ENCODE assay signal across 8 cellular contexts in the genomic region with DNA sequence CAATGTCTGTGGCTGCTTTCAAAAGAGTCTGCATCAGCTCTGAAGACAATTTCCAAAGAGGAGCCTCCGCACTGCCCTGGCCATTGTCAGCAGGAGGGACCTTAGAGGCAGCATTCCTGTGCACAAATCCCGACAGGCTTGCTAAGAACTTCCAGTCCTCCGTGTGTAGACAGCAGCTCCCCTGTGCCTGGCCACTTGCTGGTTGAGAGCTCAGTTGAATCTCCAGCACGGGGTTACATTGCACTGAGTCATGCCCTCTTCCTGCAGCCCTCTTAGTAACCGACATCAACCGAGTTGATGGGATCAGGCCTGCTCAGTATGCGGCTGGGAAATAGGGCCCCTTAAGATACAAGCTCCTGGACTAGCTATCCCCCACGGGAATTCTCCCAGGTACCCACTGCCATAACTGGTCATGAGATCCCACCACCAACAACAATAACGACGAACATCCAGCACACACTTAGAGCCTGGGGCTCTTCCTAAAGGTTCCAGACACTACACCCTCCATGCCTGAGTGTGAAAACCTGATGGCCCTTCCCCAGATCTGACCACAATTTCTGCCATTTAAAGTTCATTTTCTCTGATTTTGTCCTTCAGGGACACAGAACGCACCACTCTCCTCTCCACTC. TPM values are rescaled to one million over a fixed set of nuclear protein-coding genes. Genes with fewer than 3 reads are reported as not detected.
DNase-seq lines count a peak whose midpoint lies in the region; ATAC-seq lines count a peak whose summit lies in the region.

No MANE protein-coding gene starts in this region.

- intact Hi-C loops in activated T-helper 1 cell treated with anti-CD3 and anti-CD28 coated beads, Interleukin-12 subunit alpha, Interleukin-12 subunit beta, Interleukin-2, Interleukin-4 antibody, amounts not matched to agents 30 ng/mL and 10 ng/mL and 1 ng/mL, durations not matched to agents 14 hours and 24 hours and 36 hours (cut with micrococcal nuclease), result loop anchor here (1.0 to 2.0 kb wide), 5 partner anchors 76 to 643 kb away; no protein-coding TSS in a partner anchor

- no peaks in the 10 kb centered on the region for H3K36me3 Mint-ChIP-seq in activated T-helper 1 cell treated with anti-CD3 and anti-CD28 coated beads, Interleukin-12 subunit alpha, Interleukin-12 subunit beta, Interleukin-2, Interleukin-4 antibody, amounts not matched to agents 30 ng/mL and 10 ng/mL and 1 ng/mL, durations not matched to agents 14 hours and 24 hours and 36 hours (ENCODE audit: low read depth)

- in situ Hi-C loops in ACHN (cut with HindIII; ENCODE audit: low pct_ligation_motif_present, low pct_unique_long_range_greater_than_20kb, low sequenced_read_pairs), result no loop called here

- H3K27me3 Mint-ChIP-seq in activated T-helper 1 cell treated with anti-CD3 and anti-CD28 coated beads, Interleukin-12 subunit alpha, Interleukin-12 subunit beta, Interleukin-2, Interleukin-4 antibody, amounts not matched to agents 30 ng/mL and 10 ng/mL and 1 ng/mL, durations not matched to agents 14 hours and 24 hours and 36 hours (ENCODE audit: insufficient read depth), result peaks cover 25% of the 10 kb centered on the region

- no peak for ATAC-seq in GM21367 (IDR thresholded peaks at IDR 0.05; ENCODE audit: unreplicated experiment)

- H3K4me3 Mint-ChIP-seq in activated T-helper 1 cell treated with anti-CD3 and anti-CD28 coated beads, Interleukin-12 subunit alpha, Interleukin-12 subunit beta, Interleukin-2, Interleukin-4 antibody, amounts not matched to agents 30 ng/mL and 10 ng/mL and 1 ng/mL, durations not matched to agents 14 hours and 24 hours and 36 hours, result peak overlapping the region; percentile 81

- peak; percentile 83 for DNase-seq in ACHN
- peak; percentile 36 for DNase-seq in HS-5 (ENCODE audit: low read depth)
- no peak for DNase-seq in activated T-helper 1 cell treated with anti-CD3 and anti-CD28 coated beads, Interleukin-12 subunit alpha, Interleukin-12 subunit beta, Interleukin-2, Interleukin-4 antibody, amounts not matched to agents 30 ng/mL and 10 ng/mL and 1 ng/mL, durations not matched to agents 14 hours and 24 hours and 36 hours (ENCODE audit: low spot score)
- DNase-seq in kidney tubule cell (ENCODE audit: low spot score), result peak; percentile 79
- DNase-seq in CD1c-positive myeloid dendritic cell (ENCODE audit: extremely low spot score), result no peak
- no peak for DNase-seq in iPS-NIHi7 (ENCODE audit: extremely low spot score)
- DNase-seq in Kasumi-1 (lab: John Stamatoyannopoulos, UW), result no peak

- no peaks in the 10 kb centered on the region for H3K9me3 Mint-ChIP-seq in activated T-helper 1 cell treated with anti-CD3 and anti-CD28 coated beads, Interleukin-12 subunit alpha, Interleukin-12 subunit beta, Interleukin-2, Interleukin-4 antibody, amounts not matched to agents 30 ng/mL and 10 ng/mL and 1 ng/mL, durations not matched to agents 14 hours and 24 hours and 36 hours

- no peak overlapping the region for H3K27ac Mint-ChIP-seq in activated T-helper 1 cell treated with anti-CD3 and anti-CD28 coated beads, Interleukin-12 subunit alpha, Interleukin-12 subunit beta, Interleukin-2, Interleukin-4 antibody, amounts not matched to agents 30 ng/mL and 10 ng/mL and 1 ng/mL, durations not matched to agents 14 hours and 24 hours and 36 hours

- H3K4me1 Mint-ChIP-seq in activated T-helper 1 cell treated with anti-CD3 and anti-CD28 coated beads, Interleukin-12 subunit alpha, Interleukin-12 subunit beta, Interleukin-2, Interleukin-4 antibody, amounts not matched to agents 30 ng/mL and 10 ng/mL and 1 ng/mL, durations not matched to agents 14 hours and 24 hours and 36 hours (ENCODE audit: low read depth), result peaks cover 16% of the 10 kb centered on the region

RNA-seq across cellular contexts. Expression of a gene that starts 12.0 kb away (rescaled TPM):
- total RNA-seq in activated T-helper 1 cell treated with anti-CD3 and anti-CD28 coated beads, Interleukin-12 subunit alpha, Interleukin-12 subunit beta, Interleukin-2, Interleukin-4 antibody, amounts not matched to agents 30 ng/mL and 10 ng/mL and 1 ng/mL, durations not matched to agents 14 hours and 24 hours and 36 hours, result not detected in 2 replicates

RNA-seq across cellular contexts. Expression of a gene that starts 30.8 kb away (rescaled TPM):
- not detected in 2 replicates for total RNA-seq in activated T-helper 1 cell treated with anti-CD3 and anti-CD28 coated beads, Interleukin-12 subunit alpha, Interleukin-12 subunit beta, Interleukin-2, Interleukin-4 antibody, amounts not matched to agents 30 ng/mL and 10 ng/mL and 1 ng/mL, durations not matched to agents 14 hours and 24 hours and 36 hours

RNA-seq across cellular contexts. Expression of a gene that starts 47.0 kb away (rescaled TPM):
- 89.4 and 97.4 TPM in 2 replicates for total RNA-seq in activated T-helper 1 cell treated with anti-CD3 and anti-CD28 coated beads, Interleukin-12 subunit alpha, Interleukin-12 subunit beta, Interleukin-2, Interleukin-4 antibody, amounts not matched to agents 30 ng/mL and 10 ng/mL and 1 ng/mL, durations not matched to agents 14 hours and 24 hours and 36 hours

RNA-seq across cellular contexts. Expression of a gene that starts 47.3 kb away (rescaled TPM):
- total RNA-seq in activated T-helper 1 cell treated with anti-CD3 and anti-CD28 coated beads, Interleukin-12 subunit alpha, Interleukin-12 subunit beta, Interleukin-2, Interleukin-4 antibody, amounts not matched to agents 30 ng/mL and 10 ng/mL and 1 ng/mL, durations not matched to agents 14 hours and 24 hours and 36 hours, result not detected in 2 replicates

Comparison
In these comparisons a context has a peak if more than half of its experiments do, and no peak if none do; other contexts are left out.
1. DNase-seq: peak in ACHN (single experiment), HS-5 (single experiment) and kidney tubule cell (single experiment); none in activated T-helper 1 cell treated with anti-CD3 and anti-CD28 coated beads, Interleukin-12 subunit alpha, Interleukin-12 subunit beta, Interleukin-2, Interleukin-4 antibody, amounts not matched to agents 30 ng/mL and 10 ng/mL and 1 ng/mL, durations not matched to agents 14 hours and 24 hours and 36 hours (single experiment), CD1c-positive myeloid dendritic cell (single experiment), iPS-NIHi7 (single experiment) and Kasumi-1 (0 of 2).